In the genomic region with DNA sequence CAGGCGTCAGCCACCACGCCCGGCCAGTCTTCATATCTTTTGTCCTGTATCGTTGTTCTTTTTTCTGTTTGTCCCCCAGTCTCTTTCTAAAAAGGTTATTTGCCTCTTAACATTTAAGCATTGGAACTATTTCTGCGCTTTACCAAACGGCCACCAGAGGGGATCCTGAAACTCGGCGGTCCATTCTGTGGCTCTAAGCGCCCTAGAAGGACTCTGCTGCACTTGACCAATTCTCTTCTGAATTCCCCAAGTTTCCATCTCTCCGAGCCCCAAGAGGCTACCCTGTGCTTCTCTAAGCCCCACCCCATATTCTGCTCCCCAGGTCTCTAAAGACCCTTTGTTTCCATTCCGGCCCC, we compare ENCODE assay signal across 9 cellular contexts. TPM values are rescaled to one million over a fixed set of nuclear protein-coding genes. Genes with fewer than 3 reads are reported as not detected.
DNase-seq lines count a peak whose midpoint lies in the region; ATAC-seq, FAIRE-seq and TF ChIP-seq lines count a peak whose summit lies in the region.
"Had no signal": no experiment of that assay in that cellular context is flagged by ENCODE, and none has a peak within 500 bp of the region (broad histone marks: within the 10 kb centered on the region; RNA-seq: fewer than 3 reads in every experiment).

No MANE protein-coding gene starts in this region.

- DNase-seq in Caco-2 (peak; percentile 48 to 53), HT-29 (ENCODE audit: low spot score) (peak; percentile 11), K562 (ENCODE audit: extremely low read depth in 1 of 4, low spot score in 3 of 4) (peak in 3 of 4 experiments; percentile 10 to 14 (median 13)), dermis blood vessel endothelial cell (no peak), esophagus squamous epithelium (lab: John Stamatoyannopoulos, UW) (no peak)
- no peak for DNase-seq in stimulated activated CD4-positive, alpha-beta T cell treated with anti-CD3 and anti-CD28 coated beads, Interleukin-12 subunit alpha, Interleukin-12 subunit beta, amount 100 ng/mL, for 4 hours

- peaks cover 20% of the 10 kb centered on the region for H3K27me3 Mint-ChIP-seq in Caco-2 (ENCODE audit: insufficient read depth, unreplicated experiment)

- no peaks in the 10 kb centered on the region for H3K9me3 Mint-ChIP-seq in Caco-2 (ENCODE audit: unreplicated experiment)

- no peaks in the 10 kb centered on the region for H3K4me1 Mint-ChIP-seq in Caco-2 (ENCODE audit: low read depth, unreplicated experiment)

- H3K27ac ChIP-seq in K562 (ENCODE audit: extremely low read depth, low read depth, low read length) (no peak overlapping the region), mesodermal cell (ENCODE audit: low read depth, low read length, severe bottlenecking) (no peak overlapping the region), esophagus squamous epithelium (no peak overlapping the region)
- H3K27ac ChIP-seq: skin epidermis had no signal

- H3K9ac ChIP-seq in K562 (ENCODE audit: insufficient read depth in 1 of 2, low read depth in 2 of 2, low read length in 2 of 2): no peak overlapping the region

- H3K36me3 ChIP-seq in Caco-2 (ENCODE audit: control insufficient read depth, insufficient read depth, low read length): no peaks in the 10 kb centered on the region
- H3K36me3 ChIP-seq in K562 (ENCODE audit: control insufficient read depth, insufficient read depth, low read length): no peaks in the 10 kb centered on the region
- no peaks in the 10 kb centered on the region for H3K36me3 ChIP-seq in mesodermal cell (ENCODE audit: control insufficient read depth, insufficient read depth, low read length)
- H3K36me3 ChIP-seq in esophagus squamous epithelium: no peaks in the 10 kb centered on the region

- H3K9me1 ChIP-seq in K562 (ENCODE audit: control insufficient read depth, insufficient read depth, low read length): no peaks in the 10 kb centered on the region

- WGBS in K562 (ENCODE audit: insufficient coverage, low coverage, missing lambda C conversion rate): 2% methylated on average over 11 of the region's 11 CpGs
- 34 to 45% methylated on average over 8 of the region's 11 CpGs for WGBS in mesodermal cell (ENCODE audit: insufficient coverage in 2 of 2), 2 experiments
- 27 to 41% methylated on average over 11 of the region's 11 CpGs for WGBS in esophagus squamous epithelium, 2 donors

- POLR2A ChIA-PET in Caco-2 (lab: Charles Lee): no interaction called here
- POLR2A ChIA-PET in K562 (lab: Yijun Ruan, JAX): no interaction called here

- ATAC-seq in K562: peak; percentile 67; the same call in 2 of the 3 replicates
- ATAC-seq in GM19397 (IDR thresholded peaks at IDR 0.05; ENCODE audit: unreplicated experiment): no peak

- H3K4me1 ChIP-seq in Caco-2 (no peaks in the 10 kb centered on the region; the same call in 1 of the 2 replicates), K562 (replicated peaks in 1 of 2; ENCODE audit: control insufficient read depth in 2 of 2, insufficient read depth in 2 of 2, low read length in 2 of 2) (no peaks in the 10 kb centered on the region), mesodermal cell (ENCODE audit: control insufficient read depth, insufficient read depth, low read length, poor library complexity, severe bottlenecking) (peaks cover 12% of the 10 kb centered on the region), esophagus squamous epithelium (peaks cover 0 to 5% (median 0%) of the 10 kb centered on the region in 3 donors)

- TF ChIP-seq CTCF in Caco-2 (IDR thresholded peaks at IDR 0.05; ENCODE audit: insufficient read depth in 1 of 2, low read depth in 1 of 2, low read length in 1 of 2, severe bottlenecking in 1 of 2, unreplicated experiment in 1 of 2): peak; percentile 62 to 67
- TF ChIP-seq CTCF in K562 (IDR thresholded peaks at IDR 0.05 in 2 of 3, conservative IDR thresholded peaks at IDR 0.05 in 1 of 3; ENCODE audit: insufficient read depth in 2 of 3, low read depth in 1 of 3, low read length in 3 of 3): peak; percentile 24 to 27 (median 27); a peak in 2 of 6 replicates
- no peak for TF ChIP-seq CTCF in esophagus squamous epithelium (IDR thresholded peaks at IDR 0.05)

- H3K27me3 ChIP-seq in Caco-2 (replicated peaks; ENCODE audit: control insufficient read depth, insufficient read depth, low read length) (peaks cover 1% of the 10 kb centered on the region), K562 (ENCODE audit: control insufficient read depth in 2 of 2, insufficient read depth in 2 of 2, low read length in 2 of 2) (peaks cover 0 to 21% of the 10 kb centered on the region in 2 experiments; a peak in 2 of 5 replicates), esophagus squamous epithelium (peaks cover 0 to 30% (median 0%) of the 10 kb centered on the region in 4 donors)

- H2AFZ ChIP-seq in K562 (ENCODE audit: low read depth, low read length): no peak overlapping the region

- TF ChIP-seq EP300 in K562 (IDR thresholded peaks at IDR 0.05; ENCODE audit: low read length): no peak

- no peak overlapping the region for H3K27ac Mint-ChIP-seq in Caco-2 (ENCODE audit: unreplicated experiment)

- H3K9me3 ChIP-seq in Caco-2 (no peaks in the 10 kb centered on the region), K562 (replicated peaks; ENCODE audit: control insufficient read depth, insufficient read depth, low read depth, low read length) (no peaks in the 10 kb centered on the region), mesodermal cell (ENCODE audit: control insufficient read depth, low read length) (no peaks in the 10 kb centered on the region), esophagus squamous epithelium (no peaks in the 10 kb centered on the region)

- FAIRE-seq in K562 (lab: Jason Lieb, UNC): no peak

- in situ Hi-C loops in K562 (cut with MboI): no loop called here

- BruUV-seq in Caco-2 (replicated peaks; lab: Mats Ljungman, UMichigan) (no TSS peak), K562 (replicated peaks; lab: Mats Ljungman, UMichigan) (no TSS peak)

- H3K4me3 ChIP-seq in Caco-2 (ENCODE audit: low read depth, low read length) (peak overlapping the region; percentile 28), K562 (no peak overlapping the region), mesodermal cell (ENCODE audit: extremely low read depth, insufficient read depth, low read length, poor library complexity, severe bottlenecking) (peak overlapping the region; percentile 27), esophagus squamous epithelium (no peak overlapping the region)
- H3K4me3 ChIP-seq: skin epidermis had no signal

- H3K4me2 ChIP-seq in K562 (ENCODE audit: insufficient read depth, low read length): no peak overlapping the region

- no peaks in the 10 kb centered on the region for H3K79me2 ChIP-seq in K562 (ENCODE audit: control insufficient read depth, insufficient read depth, low read length)

- TF ChIP-seq POLR2A in K562 (conservative IDR thresholded peaks at IDR 0.05) (no peak), esophagus squamous epithelium (IDR thresholded peaks at IDR 0.05) (no peak)

- CTCF ChIA-PET in Caco-2 (lab: Charles Lee): no interaction called here
- CTCF ChIA-PET in K562 (lab: Yijun Ruan, JAX; ENCODE audit: low intra/inter-chr PET ratio): no interaction called here

- intact Hi-C loops in Caco-2 (cut with micrococcal nuclease; ENCODE audit: unreplicated experiment): loop anchor here (1.0 kb wide), 2 partner anchors 227 to 895 kb away; no protein-coding TSS in a partner anchor
- intact Hi-C loops in K562 (cut with micrococcal nuclease): loop anchor here (10.0 kb wide), 1 partner anchor 892 kb away; no protein-coding TSS in a partner anchor
- intact Hi-C loops in esophagus squamous epithelium (cut with DNase I): no loop called here

- no peaks in the 10 kb centered on the region for H4K20me1 ChIP-seq in K562 (replicated peaks; ENCODE audit: control insufficient read depth, insufficient read depth, low read length)

- H3K36me3 Mint-ChIP-seq in Caco-2 (ENCODE audit: insufficient read depth, unreplicated experiment): no peaks in the 10 kb centered on the region

- no peak for TF ChIP-seq RAD21 in K562 (CRISPR knock-in tag; conservative IDR thresholded peaks at IDR 0.05 in 1 of 2, IDR thresholded peaks at IDR 0.05 in 1 of 2)

- peak overlapping the region; percentile 70 for H3K4me3 Mint-ChIP-seq in Caco-2 (ENCODE audit: unreplicated experiment)

RNA-seq across cellular contexts. Expression of a gene that starts 33.1 kb away (rescaled TPM):
- not detected in 2 replicates for total RNA-seq in Caco-2 (2022)
- not detected in 2 replicates for total RNA-seq in HT-29 (2014; rRNA removed; shearing (Covaris generic))
- not detected in 2 replicates for total RNA-seq in K562 (2011; cell fraction: chromatin; rRNA removed; ENCODE audit: low replicate concordance)
- not detected in 2 replicates for total RNA-seq in K562 (2011; cell fraction: nucleolus; rRNA removed)
- total RNA-seq in K562 (2011; cell fraction: nucleoplasm; rRNA removed): not detected in 2 replicates
- total RNA-seq in K562 (2014; rRNA removed): not detected in 2 replicates
- not detected in 2 replicates for total RNA-seq in K562 (2014; rRNA removed; fragmentation: Illumina TruSeq; extraction: Trizol)
- total RNA-seq in K562 (2015; rRNA removed; fragmentation: Illumina TruSeq; extraction: Trizol): not detected in 2 replicates
- total RNA-seq in K562 (2021): 0.22 TPM in 1 of 2 replicates, not detected in the other
- not detected in 2 replicates for polyA plus RNA-seq in K562 (2011; rRNA removed)
- polyA plus RNA-seq in K562 (2011; cell fraction: cytosol; rRNA removed): not detected in 2 replicates
- polyA plus RNA-seq in K562 (2011; cell fraction: nucleus; rRNA removed): not detected in 2 replicates
- polyA plus RNA-seq in K562 (2012): not detected in 2 replicates
- not detected in 2 replicates for polyA plus RNA-seq in K562 (2014; fragmentation: Illumina TruSeq; extraction: Trizol)
- not detected for polyA plus RNA-seq in K562 (2014; fragmentation: Nextera tagmentation; extraction: Ambion mirVana)
- not detected in 2 replicates for polyA plus RNA-seq in K562 (2014; rRNA removed)
- not detected in 2 replicates for polyA minus RNA-seq in K562 (2011; rRNA and poly(A)+ RNA removed)
- not detected in 2 replicates for polyA minus RNA-seq in K562 (2011; cell fraction: cytosol; rRNA and poly(A)+ RNA removed)
- polyA minus RNA-seq in K562 (2011; cell fraction: nucleus; rRNA and poly(A)+ RNA removed): not detected in 2 replicates
- polyA plus RNA-seq in mesodermal cell (2013, experiment 1 of 2): not detected
- not detected for polyA plus RNA-seq in mesodermal cell (2013, experiment 2 of 2)
- not detected in 2 replicates for total RNA-seq in dermis blood vessel endothelial cell
- not detected for total RNA-seq in esophagus squamous epithelium

Comparison
In these comparisons a context has a peak if more than half of its experiments do, and no peak if none do; other contexts are left out.
1. DNase-seq: peak in Caco-2 (2 of 2), HT-29 (single experiment) and K562 (3 of 4); none in dermis blood vessel endothelial cell (single experiment), stimulated activated CD4-positive, alpha-beta T cell treated with anti-CD3 and anti-CD28 coated beads, Interleukin-12 subunit alpha, Interleukin-12 subunit beta, amount 100 ng/mL, for 4 hours (single experiment) and esophagus squamous epithelium (single experiment).
2. H3K4me3 ChIP-seq: peak in Caco-2 (single experiment) and mesodermal cell (single experiment); none in K562 (single experiment) and esophagus squamous epithelium (0 of 4).
3. CTCF ChIP-seq: peak in Caco-2 (2 of 2) and K562 (3 of 3); none in esophagus squamous epithelium (0 of 6).